Comparison of ENCODE assay signal across 8 cellular contexts in genomic region chr12:63668028-63668799, GRCh38. TPM values are rescaled to one million over a fixed set of nuclear protein-coding genes. Genes with fewer than 3 reads are reported as not detected.
DNase-seq lines count a peak whose midpoint lies in the region; ATAC-seq lines count a peak whose summit lies in the region.

Gene DPY19L2, minus strand, starts transcription at chr12:63668493. Its CDS starts 100 bp downstream, at chr12:63668393.

- peak within 1 kb of the TSS; percentile 80 for H2AFZ ChIP-seq in GM23248

- peak within 1 kb of the TSS; percentile 82 for H3K4me3 ChIP-seq in GM23248

- ATAC-seq in activated CD4-positive, CD25-positive, alpha-beta regulatory T cell treated with anti-CD3 and anti-CD28 coated beads, Interleukin-2, amount 50 U/mL, for 24 hours = peak; percentile 85 to 88
- ATAC-seq in left colon = peak; percentile 70
- no peak for ATAC-seq in HG03342 (IDR thresholded peaks at IDR 0.05; ENCODE audit: unreplicated experiment)

- H3K9me2 ChIP-seq in GM23248 (ENCODE audit: insufficient read depth) = no peaks in the 10 kb centered on the region

- H3F3A ChIP-seq in GM23248 (ENCODE audit: insufficient read depth) = no peaks in the 10 kb centered on the region

- H3K4me1 ChIP-seq in GM23248 (ENCODE audit: insufficient read depth) = no peaks in the 10 kb centered on the region

- H3K9ac ChIP-seq in GM23248 = peak within 1 kb of the TSS; percentile 42

- peak; percentile 84 for DNase-seq in Caki2 (ENCODE audit: low read depth)
- peak; percentile 42 for DNase-seq in GM23248
- peak; percentile 71 for DNase-seq in NCI-H1417 treated with DMSO at 0.1 percent for 48 hours (lab: John Stamatoyannopoulos, UW)
- DNase-seq in cortex of kidney (lab: John Stamatoyannopoulos, UW) = peak; percentile 56
- DNase-seq in left colon = peak; percentile 51 to 63
- DNase-seq in stimulated activated CD4-positive, alpha-beta T cell treated with anti-CD3 and anti-CD28 coated beads, Interleukin-1b, Interleukin-23, amount 100 ng/mL, for 24 hours (ENCODE audit: low read depth in 4 of 4, low spot score in 1 of 4) = peak in 3 of 4 experiments; percentile 4 to 56 (median 34)

- no peaks in the 10 kb centered on the region for H3K36me3 ChIP-seq in GM23248 (ENCODE audit: low read depth)

- intact Hi-C loops in left colon (cut with DNase I, micrococcal nuclease) = no loop called here

- no peak within 1 kb of the TSS for H3K27ac ChIP-seq in GM23248

- peaks cover 10% of the 10 kb centered on the region for H3K27me3 ChIP-seq in GM23248 (replicated peaks; ENCODE audit: insufficient read depth)

- in situ Hi-C loops in Caki2 (cut with HindIII; ENCODE audit: low pct_unique_long_range_greater_than_20kb, low sequenced_read_pairs) (no loop called here), GM23248 (cut with MboI) (loop anchor here (10.0 kb wide), 1 partner anchor 127 kb away; no protein-coding TSS in a partner anchor)

- no peaks in the 10 kb centered on the region for H4K20me1 ChIP-seq in GM23248 (ENCODE audit: insufficient read depth)

- no peaks in the 10 kb centered on the region for H3K79me2 ChIP-seq in GM23248 (ENCODE audit: insufficient read depth)

- no peaks in the 10 kb centered on the region for H3K9me3 ChIP-seq in GM23248 (ENCODE audit: low read depth)

- H3K4me2 ChIP-seq in GM23248 (ENCODE audit: unreplicated experiment) = peak within 1 kb of the TSS; percentile 96

- WGBS in GM23248 (ENCODE audit: low coverage in 1 of 2, low lambda C conversion rate in 2 of 2, missing lambda C conversion rate in 2 of 2), 2 experiments = 1 to 2% methylated on average over 46 to 51 of the region's 56 CpGs

RNA-seq across cellular contexts. Expression of gene DPY19L2, which starts in this region (rescaled TPM):
- total RNA-seq in Caki2 (2014; rRNA removed; shearing (Covaris generic); ENCODE audit: low replicate concordance) = 0.70 and 1.1 TPM in 2 replicates
- 0.43 TPM in 1 of 2 replicates, not detected in the other for total RNA-seq in GM23248 (2014; rRNA removed; shearing (Covaris generic))
- polyA plus RNA-seq in GM23248 (2016; fragmentation: Nextera tagmentation; extraction: Ambion mirVana) = 0.15 and 0.31 TPM in 2 replicates
- 1 to 10 TPM in 1 of 2 donors, under 1 TPM in 1; 0.85 to 1.7 TPM for total RNA-seq in left colon

Comparison
In these comparisons a context has a peak if more than half of its experiments do, and no peak if none do; other contexts are left out.
1. Peak in DNase-seq, H3K4me3 ChIP-seq, H3K9ac ChIP-seq and H3K4me2 ChIP-seq in GM23248; RNA of the gene not detected or under 1 TPM.
2. DNase-seq: peak in every context shown above with its lines; median percentile 84 in Caki2; 71 in NCI-H1417 treated with DMSO at 0.1 percent for 48 hours; 57 in left colon; 56 in cortex of kidney; 42 in GM23248; 34 in stimulated activated CD4-positive, alpha-beta T cell treated with anti-CD3 and anti-CD28 coated beads, Interleukin-1b, Interleukin-23, amount 100 ng/mL, for 24 hours.